ENCODE assay signal across 11 cellular contexts in genomic region chr6:29631209-29631810, GRCh38. TPM values are rescaled to one million over a fixed set of nuclear protein-coding genes. Genes with fewer than 3 reads are reported as not detected.
DNase-seq lines count a peak whose midpoint lies in the region; ATAC-seq, FAIRE-seq and TF ChIP-seq lines count a peak whose summit lies in the region.
"Had no signal": no experiment of that assay in that cellular context is flagged by ENCODE, and none has a peak within 500 bp of the region (broad histone marks: within the 10 kb centered on the region; RNA-seq: fewer than 3 reads in every experiment).

No MANE protein-coding gene starts in this region.

- H3K27me3 ChIP-seq in BLaER1 = no peaks in the 10 kb centered on the region
- H3K27me3 ChIP-seq in HUES6 (ENCODE audit: control insufficient read depth, insufficient read depth, low read length) = no peaks in the 10 kb centered on the region
- H3K27me3 ChIP-seq in K562 (ENCODE audit: control insufficient read depth in 2 of 2, insufficient read depth in 2 of 2, low read length in 2 of 2) = no peaks in the 10 kb centered on the region

- peak overlapping the region; percentile 91 for H3K4me3 Mint-ChIP-seq in memory B cell

- H3K36me3 Mint-ChIP-seq in memory B cell = peaks cover 2% of the 10 kb centered on the region

- CTCF ChIA-PET in K562 (lab: Yijun Ruan, JAX; ENCODE audit: low intra/inter-chr PET ratio) = interaction anchor here (1.5 to 1.6 kb wide), 2 partner anchors 19 to 203 kb away, joined by 3 to 6 read pairs; no protein-coding TSS in a partner anchor

- peaks cover 24% of the 10 kb centered on the region for H4K20me1 ChIP-seq in BLaER1
- no peaks in the 10 kb centered on the region for H4K20me1 ChIP-seq in K562 (replicated peaks; ENCODE audit: control insufficient read depth, insufficient read depth, low read length)

- TF ChIP-seq POLR2A in K562 (conservative IDR thresholded peaks at IDR 0.05) = peak; percentile 69

- BruUV-seq in K562 (replicated peaks; lab: Mats Ljungman, UMichigan) = TSS peak; percentile 36

- H3K4me1 Mint-ChIP-seq in memory B cell = peaks cover 53% of the 10 kb centered on the region

- peak overlapping the region; percentile 90 for H2AFZ ChIP-seq in K562 (ENCODE audit: low read depth, low read length)

- peak; percentile 94 for FAIRE-seq in K562 (lab: Jason Lieb, UNC)

- H3K4me3 ChIP-seq in BLaER1 = peak overlapping the region; percentile 74; the same call in 1 of the 2 replicates
- peak overlapping the region; percentile 64 for H3K4me3 ChIP-seq in HUES6 (ENCODE audit: low read depth, low read length)
- H3K4me3 ChIP-seq in K562 = peak overlapping the region; percentile 84

- H3K9me3 Mint-ChIP-seq in memory B cell = no peaks in the 10 kb centered on the region

- H3K9me1 ChIP-seq in K562 (ENCODE audit: control insufficient read depth, insufficient read depth, low read length) = no peaks in the 10 kb centered on the region

- no peaks in the 10 kb centered on the region for H3K27me3 Mint-ChIP-seq in memory B cell

- DNase-seq in K562 (ENCODE audit: extremely low read depth in 1 of 4, low spot score in 3 of 4) (peak; percentile 56 to 90 (median 74)), memory B cell (ENCODE audit: low spot score in 2 of 2) (no peak), NCI-H69 (lab: John Stamatoyannopoulos, UW) (no peak)
- DNase-seq in stimulated activated CD4-positive, alpha-beta T cell treated with anti-CD3 and anti-CD28 coated beads, Interleukin-1b, Interleukin-23, amount 100 ng/mL, for 48 hours = no peak
- DNase-seq in effector CD4-positive, alpha-beta T cell = no peak
- DNase-seq: GF-D8, NCI-H524 treated with DMSO at 0.1 percent for 48 hours had no signal

- POLR2A ChIA-PET in K562 (lab: Yijun Ruan, JAX) = interaction anchor here (0.5 to 3.6 kb wide), 4 partner anchors 10 to 44 kb away, joined by 3 to 15 read pairs (median 3); partner anchors contain the start of gene MOG

- peaks cover 49% of the 10 kb centered on the region for H3K4me1 ChIP-seq in BLaER1
- peaks cover 45% of the 10 kb centered on the region for H3K4me1 ChIP-seq in HUES6 (ENCODE audit: control insufficient read depth, insufficient read depth, low read length)
- H3K4me1 ChIP-seq in K562 (replicated peaks in 1 of 2; ENCODE audit: control insufficient read depth in 2 of 2, insufficient read depth in 2 of 2, low read length in 2 of 2) = peaks cover 43 to 54% of the 10 kb centered on the region in 2 experiments

- H3K9me3 ChIP-seq in BLaER1 (no peaks in the 10 kb centered on the region), HUES6 (ENCODE audit: control insufficient read depth, insufficient read depth, low read depth, low read length) (no peaks in the 10 kb centered on the region), K562 (replicated peaks; ENCODE audit: control insufficient read depth, insufficient read depth, low read depth, low read length) (no peaks in the 10 kb centered on the region)

- peaks cover 57% of the 10 kb centered on the region for H3K79me2 ChIP-seq in K562 (ENCODE audit: control insufficient read depth, insufficient read depth, low read length)

- no peak overlapping the region for H3K27ac ChIP-seq in BLaER1
- no peak overlapping the region for H3K27ac ChIP-seq in HUES6 (ENCODE audit: low read depth, low read length)
- H3K27ac ChIP-seq in K562 (ENCODE audit: extremely low read depth, low read depth, low read length) = peak overlapping the region; percentile 77

- peak; percentile 55 for ATAC-seq in K562
- ATAC-seq in memory B cell (ENCODE audit: low read depth) = no peak
- ATAC-seq in GM19452 (IDR thresholded peaks at IDR 0.05; ENCODE audit: unreplicated experiment) = no peak

- TF ChIP-seq CTCF in K562 (IDR thresholded peaks at IDR 0.05 in 2 of 3, conservative IDR thresholded peaks at IDR 0.05 in 1 of 3; ENCODE audit: insufficient read depth in 2 of 3, low read depth in 1 of 3, low read length in 3 of 3) = no peak

- H3K4me2 ChIP-seq in BLaER1 = peak overlapping the region; percentile 92
- peak overlapping the region; percentile 95 for H3K4me2 ChIP-seq in K562 (ENCODE audit: insufficient read depth, low read length)

- TF ChIP-seq EP300 in K562 (IDR thresholded peaks at IDR 0.05; ENCODE audit: low read length) = peak; percentile 39; the same call in 1 of the 2 replicates

- under 1% methylated on average over 13 of the region's 14 CpGs for WGBS in K562 (ENCODE audit: insufficient coverage, low coverage, missing lambda C conversion rate)

- in situ Hi-C loops in K562 (cut with MboI) = no loop called here

- H3K27ac Mint-ChIP-seq in memory B cell = peak overlapping the region; percentile 26

- H3K9ac ChIP-seq in BLaER1 = 0 out of 2 replicates have a peak overlapping the region, but pooled peaks have one; percentile 19
- peak overlapping the region; percentile 75 for H3K9ac ChIP-seq in HUES6 (ENCODE audit: low read length)
- H3K9ac ChIP-seq in K562 (ENCODE audit: insufficient read depth in 1 of 2, low read depth in 2 of 2, low read length in 2 of 2) = peak overlapping the region; percentile 54 to 88

- TF ChIP-seq RAD21 in K562 (CRISPR knock-in tag; conservative IDR thresholded peaks at IDR 0.05 in 1 of 2, IDR thresholded peaks at IDR 0.05 in 1 of 2) = no peak

- H3K36me3 ChIP-seq in BLaER1 (no peaks in the 10 kb centered on the region), HUES6 (ENCODE audit: control insufficient read depth, insufficient read depth, low read length) (no peaks in the 10 kb centered on the region), K562 (ENCODE audit: control insufficient read depth, insufficient read depth, low read length) (0 out of 3 replicates have a peak, but pooled peaks cover 7% of the 10 kb centered on the region)

- intact Hi-C loops in K562 (cut with micrococcal nuclease) = loop anchor here (5.0 kb wide), 1 partner anchor 689 kb away; no protein-coding TSS in a partner anchor

RNA-seq across cellular contexts. Expression of gene GABBR1, which starts 1.7 kb away (rescaled TPM):
- total RNA-seq in K562 (2011; cell fraction: chromatin; rRNA removed; ENCODE audit: low replicate concordance) = 315 and 347 TPM in 2 replicates
- 122 and 127 TPM in 2 replicates for total RNA-seq in K562 (2011; cell fraction: nucleolus; rRNA removed)
- total RNA-seq in K562 (2011; cell fraction: nucleoplasm; rRNA removed) = 213 and 355 TPM in 2 replicates
- 8.4 and 13.8 TPM in 2 replicates for total RNA-seq in K562 (2014; rRNA removed)
- total RNA-seq in K562 (2014; rRNA removed; fragmentation: Illumina TruSeq; extraction: Trizol) = 13.8 and 18.0 TPM in 2 replicates
- total RNA-seq in K562 (2015; rRNA removed; fragmentation: Illumina TruSeq; extraction: Trizol) = 20.8 and 24.1 TPM in 2 replicates
- total RNA-seq in K562 (2021) = 32.0 and 43.6 TPM in 2 replicates
- 32.0 and 38.1 TPM in 2 replicates for polyA plus RNA-seq in K562 (2011; rRNA removed)
- 26.4 and 34.1 TPM in 2 replicates for polyA plus RNA-seq in K562 (2011; cell fraction: cytosol; rRNA removed)
- polyA plus RNA-seq in K562 (2011; cell fraction: nucleus; rRNA removed) = 333 and 428 TPM in 2 replicates
- polyA plus RNA-seq in K562 (2012) = 38.3 and 56.3 TPM in 2 replicates
- polyA plus RNA-seq in K562 (2014; fragmentation: Illumina TruSeq; extraction: Trizol) = 30.7 and 39.5 TPM in 2 replicates
- polyA plus RNA-seq in K562 (2014; fragmentation: Nextera tagmentation; extraction: Ambion mirVana) = 1 to 10 TPM; 2.2 to 2.4 TPM
- 42.1 and 48.3 TPM in 2 replicates for polyA plus RNA-seq in K562 (2014; rRNA removed)
- polyA minus RNA-seq in K562 (2011; rRNA and poly(A)+ RNA removed) = 28.2 and 30.1 TPM in 2 replicates
- polyA minus RNA-seq in K562 (2011; cell fraction: cytosol; rRNA and poly(A)+ RNA removed) = 8.6 and 13.7 TPM in 2 replicates
- 61.4 and 72.4 TPM in 2 replicates for polyA minus RNA-seq in K562 (2011; cell fraction: nucleus; rRNA and poly(A)+ RNA removed)

RNA-seq across cellular contexts. Expression of gene MOG, which starts 25.6 kb away (rescaled TPM):
- 0.48 TPM in 1 of 2 replicates, not detected in the other for total RNA-seq in K562 (2011; cell fraction: chromatin; rRNA removed; ENCODE audit: low replicate concordance)
- not detected in 2 replicates for total RNA-seq in K562 (2011; cell fraction: nucleolus; rRNA removed)
- 0.15 TPM in 1 of 2 replicates, not detected in the other for total RNA-seq in K562 (2011; cell fraction: nucleoplasm; rRNA removed)
- total RNA-seq in K562 (2014; rRNA removed) (not detected in 2 replicates), K562 (2014; rRNA removed; fragmentation: Illumina TruSeq; extraction: Trizol) (not detected in 2 replicates), K562 (2015; rRNA removed; fragmentation: Illumina TruSeq; extraction: Trizol) (not detected in 2 replicates), K562 (2021) (not detected in 2 replicates)
- polyA plus RNA-seq in K562 (2011; rRNA removed) (not detected in 2 replicates), K562 (2014; fragmentation: Illumina TruSeq; extraction: Trizol) (not detected in 2 replicates), K562 (2014; fragmentation: Nextera tagmentation; extraction: Ambion mirVana) (not detected), K562 (2014; rRNA removed) (not detected in 2 replicates)
- polyA plus RNA-seq in K562 (2011; cell fraction: cytosol; rRNA removed) = not detected in 2 replicates
- not detected in 2 replicates for polyA plus RNA-seq in K562 (2011; cell fraction: nucleus; rRNA removed)
- polyA plus RNA-seq in K562 (2012) = not detected in 2 replicates
- polyA minus RNA-seq in K562 (2011; rRNA and poly(A)+ RNA removed) = not detected in 2 replicates
- not detected in 2 replicates for polyA minus RNA-seq in K562 (2011; cell fraction: cytosol; rRNA and poly(A)+ RNA removed)
- not detected in 2 replicates for polyA minus RNA-seq in K562 (2011; cell fraction: nucleus; rRNA and poly(A)+ RNA removed)
- total RNA-seq: myocyte had no signal

RNA-seq across cellular contexts. Expression of gene OR2H2, which starts 46.4 kb away (rescaled TPM):
- total RNA-seq in K562 (2011; cell fraction: chromatin; rRNA removed; ENCODE audit: low replicate concordance) = not detected in 2 replicates
- not detected in 2 replicates for total RNA-seq in K562 (2011; cell fraction: nucleolus; rRNA removed)
- not detected in 2 replicates for total RNA-seq in K562 (2011; cell fraction: nucleoplasm; rRNA removed)
- not detected in 2 replicates for total RNA-seq in K562 (2014; rRNA removed)
- total RNA-seq in K562 (2014; rRNA removed; fragmentation: Illumina TruSeq; extraction: Trizol) = not detected in 2 replicates
- total RNA-seq in K562 (2015; rRNA removed; fragmentation: Illumina TruSeq; extraction: Trizol) = not detected in 2 replicates
- total RNA-seq in K562 (2021) = not detected in 2 replicates
- not detected in 2 replicates for polyA plus RNA-seq in K562 (2011; rRNA removed)
- not detected in 2 replicates for polyA plus RNA-seq in K562 (2011; cell fraction: cytosol; rRNA removed)
- polyA plus RNA-seq in K562 (2011; cell fraction: nucleus; rRNA removed) = not detected in 2 replicates
- 0.07 and 0.08 TPM in 2 replicates for polyA plus RNA-seq in K562 (2012)
- polyA plus RNA-seq in K562 (2014; fragmentation: Illumina TruSeq; extraction: Trizol) = not detected in 2 replicates
- polyA plus RNA-seq in K562 (2014; fragmentation: Nextera tagmentation; extraction: Ambion mirVana) = not detected
- not detected in 2 replicates for polyA plus RNA-seq in K562 (2014; rRNA removed)
- polyA minus RNA-seq in K562 (2011; rRNA and poly(A)+ RNA removed) = not detected in 2 replicates
- not detected in 2 replicates for polyA minus RNA-seq in K562 (2011; cell fraction: cytosol; rRNA and poly(A)+ RNA removed)
- not detected in 2 replicates for polyA minus RNA-seq in K562 (2011; cell fraction: nucleus; rRNA and poly(A)+ RNA removed)
- total RNA-seq: myocyte had no signal

RNA-seq across cellular contexts. Expression of gene ZFP57, which starts 49.6 kb away (rescaled TPM):
- 0.14 TPM in 1 of 2 replicates, not detected in the other for total RNA-seq in K562 (2011; cell fraction: chromatin; rRNA removed; ENCODE audit: low replicate concordance)
- total RNA-seq in K562 (2011; cell fraction: nucleolus; rRNA removed) = not detected in 2 replicates
- not detected in 2 replicates for total RNA-seq in K562 (2011; cell fraction: nucleoplasm; rRNA removed)
- total RNA-seq in K562 (2014; rRNA removed) (0.20 and 0.23 TPM in 2 replicates), K562 (2014; rRNA removed; fragmentation: Illumina TruSeq; extraction: Trizol) (0.13 and 0.22 TPM in 2 replicates), K562 (2015; rRNA removed; fragmentation: Illumina TruSeq; extraction: Trizol) (0.07 TPM in 1 of 2 replicates, not detected in the other), K562 (2021) (0.13 TPM in 2 replicates)
- polyA plus RNA-seq in K562 (2011; rRNA removed) (0.04 TPM in 1 of 2 replicates, not detected in the other), K562 (2014; fragmentation: Illumina TruSeq; extraction: Trizol) (0.10 and 0.28 TPM in 2 replicates), K562 (2014; fragmentation: Nextera tagmentation; extraction: Ambion mirVana) (under 1 TPM; 0.07 to 0.11 TPM), K562 (2014; rRNA removed) (0.09 and 0.28 TPM in 2 replicates)
- not detected in 2 replicates for polyA plus RNA-seq in K562 (2011; cell fraction: cytosol; rRNA removed)
- polyA plus RNA-seq in K562 (2011; cell fraction: nucleus; rRNA removed) = not detected in 2 replicates
- polyA plus RNA-seq in K562 (2012) = 0.05 and 0.15 TPM in 2 replicates
- not detected in 2 replicates for polyA minus RNA-seq in K562 (2011; rRNA and poly(A)+ RNA removed)
- not detected in 2 replicates for polyA minus RNA-seq in K562 (2011; cell fraction: cytosol; rRNA and poly(A)+ RNA removed)
- polyA minus RNA-seq in K562 (2011; cell fraction: nucleus; rRNA and poly(A)+ RNA removed) = not detected in 2 replicates
- total RNA-seq: myocyte had no signal

Comparison
In these comparisons a context has a peak if more than half of its experiments do, and no peak if none do; other contexts are left out.
1. H3K9ac ChIP-seq: peak in every context shown above with its lines; median percentile 75 in HUES6; 71 in K562; 19 in BLaER1.
2. DNase-seq: peak in K562 (4 of 4); none in memory B cell (0 of 2), stimulated activated CD4-positive, alpha-beta T cell treated with anti-CD3 and anti-CD28 coated beads, Interleukin-1b, Interleukin-23, amount 100 ng/mL, for 48 hours (single experiment), effector CD4-positive, alpha-beta T cell (single experiment) and NCI-H69 (single experiment).
3. Peak in every context shown above with its lines, with median percentiles within 50 percentile points of each other: H3K4me3 ChIP-seq.